1 cellular context compared by ENCODE assay signal in the genomic region with DNA sequence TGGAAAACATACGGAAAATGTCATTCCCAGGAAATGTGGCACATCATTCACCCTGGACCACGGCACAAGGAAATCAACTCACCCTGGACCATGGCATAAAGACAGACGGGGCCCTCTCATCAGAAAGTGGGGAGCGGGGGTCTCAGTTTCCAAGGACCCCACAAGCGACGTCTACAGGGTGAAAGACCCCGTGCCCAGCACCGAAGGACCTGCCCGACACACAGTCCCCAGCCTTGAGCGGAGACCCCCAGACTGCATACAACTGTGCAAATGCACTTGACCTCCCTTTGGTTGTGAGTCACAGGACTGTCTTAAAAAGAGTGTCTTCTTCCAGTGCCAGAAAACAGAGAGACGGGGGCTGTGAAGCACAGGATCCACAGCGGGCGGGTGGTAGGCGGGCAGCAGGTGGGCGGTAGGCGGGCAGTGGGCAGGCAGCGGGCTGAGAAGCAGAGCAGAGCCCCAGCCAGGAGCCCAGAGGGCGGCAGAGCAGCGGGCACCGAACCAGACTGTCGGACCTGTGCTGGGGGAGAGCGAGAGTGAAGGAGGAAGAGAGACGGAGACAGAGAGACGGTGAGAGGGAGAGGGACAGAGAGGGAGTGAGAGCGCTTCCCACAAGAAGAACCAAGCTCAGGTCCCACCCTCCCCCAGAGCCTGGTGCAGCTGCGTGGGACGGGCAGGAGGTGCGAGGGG.
TF ChIP-seq lines count a peak whose summit lies in the region.

No MANE protein-coding gene starts in this region.

TF ChIP-seq in IMR-90, 13 proteins besides CTCF, POLR2A, EP300 and RAD21 (continued from another document):
- TF ChIP-seq SMC3 (IDR thresholded peaks at IDR 0.05; ENCODE audit: low read depth, low read length), result no peak
- no peak for TF ChIP-seq CHD1 (IDR thresholded peaks at IDR 0.05; ENCODE audit: low read depth, low read length)
- TF ChIP-seq CEBPB (IDR thresholded peaks at IDR 0.05; ENCODE audit: low read depth, low read length), result no peak
- TF ChIP-seq NFE2L2 (IDR thresholded peaks at IDR 0.05; ENCODE audit: low read depth, low read length), result no peak
- no peak for TF ChIP-seq RFX5 (IDR thresholded peaks at IDR 0.05; ENCODE audit: low read depth, low read length)
- no peak for TF ChIP-seq FOS (IDR thresholded peaks at IDR 0.05; ENCODE audit: low read depth, low read length)
- no peak for TF ChIP-seq MXI1 (IDR thresholded peaks at IDR 0.05; ENCODE audit: borderline replicate concordance, low read depth, low read length)
- no peak for TF ChIP-seq MAZ (IDR thresholded peaks at IDR 0.05; ENCODE audit: borderline replicate concordance, low read depth, low read length)
- TF ChIP-seq, protein P1, sequence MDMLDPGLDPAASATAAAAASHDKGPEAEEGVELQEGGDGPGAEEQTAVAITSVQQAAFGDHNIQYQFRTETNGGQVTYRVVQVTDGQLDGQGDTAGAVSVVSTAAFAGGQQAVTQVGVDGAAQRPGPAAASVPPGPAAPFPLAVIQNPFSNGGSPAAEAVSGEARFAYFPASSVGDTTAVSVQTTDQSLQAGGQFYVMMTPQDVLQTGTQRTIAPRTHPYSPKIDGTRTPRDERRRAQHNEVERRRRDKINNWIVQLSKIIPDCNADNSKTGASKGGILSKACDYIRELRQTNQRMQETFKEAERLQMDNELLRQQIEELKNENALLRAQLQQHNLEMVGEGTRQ (IDR thresholded peaks at IDR 0.05; ENCODE audit: low read depth, low read length), result no peak
- no peak for TF ChIP-seq RCOR1 (IDR thresholded peaks at IDR 0.05; ENCODE audit: insufficient replicate concordance, low read length)
